In genomic region chr2:121179467-121179866, GRCh38 we compare ENCODE assay signal across 1 cellular context.
TF ChIP-seq lines count a peak whose summit lies in the region.

No MANE protein-coding gene starts in this region.

TF ChIP-seq in GM23338, 12 proteins besides CTCF, POLR2A, EP300 and RAD21 (continued from another document):
- TF ChIP-seq ZNF462 (CRISPR knock-in tag; IDR thresholded peaks at IDR 0.05) (no peak), REST (IDR thresholded peaks at IDR 0.05; ENCODE audit: unreplicated experiment) (no peak), NANOG (IDR thresholded peaks at IDR 0.05; ENCODE audit: borderline replicate concordance) (no peak), EZH2phosphoT487 (IDR thresholded peaks at IDR 0.05; ENCODE audit: unreplicated experiment) (no peak), ZNF331 (CRISPR knock-in tag; IDR thresholded peaks at IDR 0.05; ENCODE audit: low read depth) (no peak), STAT1 (IDR thresholded peaks at IDR 0.05; ENCODE audit: unreplicated experiment) (no peak), ZNF114 (CRISPR knock-in tag; IDR thresholded peaks at IDR 0.05) (no peak), CREB1 (CRISPR knock-in tag; IDR thresholded peaks at IDR 0.05; ENCODE audit: low read depth) (no peak)
